17 cellular contexts compared by ENCODE assay signal in the genomic region with DNA sequence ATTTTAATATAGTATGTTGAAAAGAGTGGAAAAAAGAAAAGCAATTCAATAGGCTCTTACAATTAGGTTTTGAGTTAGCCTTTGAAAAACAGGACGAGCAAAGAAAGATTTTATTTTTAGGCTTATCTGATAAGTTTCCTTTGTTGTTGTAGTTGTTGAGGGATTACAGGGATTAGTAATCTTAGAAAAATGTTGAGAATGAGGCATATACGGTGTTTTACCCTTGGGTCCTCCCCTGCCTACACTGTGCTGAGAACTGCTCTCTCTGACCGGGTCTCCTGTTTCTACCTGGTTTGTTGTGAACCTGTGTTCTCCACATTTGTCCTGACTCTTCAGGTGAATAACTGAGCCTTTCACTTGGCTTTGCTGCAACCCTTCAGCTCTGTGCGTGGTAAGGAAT. TPM values are rescaled to one million over a fixed set of nuclear protein-coding genes. Genes with fewer than 3 reads are reported as not detected.
DNase-seq lines count a peak whose midpoint lies in the region; ATAC-seq and TF ChIP-seq lines count a peak whose summit lies in the region.
"Had no signal": no experiment of that assay in that cellular context is flagged by ENCODE, and none has a peak within 500 bp of the region (broad histone marks: within the 10 kb centered on the region; RNA-seq: fewer than 3 reads in every experiment).

No MANE protein-coding gene starts in this region.

- POLR2A ChIA-PET in PC-3 (lab: Charles Lee; ENCODE audit: unreplicated experiment) = no interaction called here

- 47 to 50% methylated on average over 4 of the region's 4 CpGs for WGBS in GM23248 (ENCODE audit: low coverage in 1 of 2, low lambda C conversion rate in 2 of 2, missing lambda C conversion rate in 2 of 2), 2 experiments
- WGBS in endodermal cell (ENCODE audit: insufficient coverage in 1 of 2, insufficient read length in 1 of 2), 2 experiments = 29 to 39% methylated on average over 3 to 4 of the region's 4 CpGs

- H3K27ac Mint-ChIP-seq in endodermal cell = peak overlapping the region; percentile 45
- H3K27ac Mint-ChIP-seq: nephron progenitor cell; T-helper 1 cell treated with Interleukin-12 subunit alpha and Interleukin-12 subunit beta and Interleukin-4 antibody, amounts not matched to agents 30 μg/mL and 1 μg/mL, for 36 hours had no signal

- H3K4me3 Mint-ChIP-seq in endodermal cell = no peak overlapping the region
- H3K4me3 Mint-ChIP-seq: nephron progenitor cell; T-helper 1 cell treated with Interleukin-12 subunit alpha and Interleukin-12 subunit beta and Interleukin-4 antibody, amounts not matched to agents 30 μg/mL and 1 μg/mL, for 36 hours had no signal

- ATAC-seq in PC-3 = no peak; the same call in 1 of the 2 replicates
- no peak for ATAC-seq in GM21390 (IDR thresholded peaks at IDR 0.05; ENCODE audit: unreplicated experiment)
- ATAC-seq in GM19463 (IDR thresholded peaks at IDR 0.05; ENCODE audit: unreplicated experiment) = no peak

- TF ChIP-seq CTCF in PC-3 (conservative IDR thresholded peaks at IDR 0.05; ENCODE audit: low read depth, low read length) (no peak), endodermal cell (conservative IDR thresholded peaks at IDR 0.05) (no peak), parathyroid adenoma (IDR thresholded peaks at IDR 0.05) (no peak)

- H3K79me2 ChIP-seq in GM23248 (ENCODE audit: insufficient read depth) (no peaks in the 10 kb centered on the region), PC-3 (ENCODE audit: low read length) (no peaks in the 10 kb centered on the region), parathyroid adenoma (no peaks in the 10 kb centered on the region)

- H3K36me3 ChIP-seq in GM23248 (ENCODE audit: low read depth) = no peaks in the 10 kb centered on the region
- no peaks in the 10 kb centered on the region for H3K36me3 ChIP-seq in PC-3 (ENCODE audit: low read depth, low read length)
- no peaks in the 10 kb centered on the region for H3K36me3 ChIP-seq in endodermal cell (ENCODE audit: control insufficient read depth, insufficient read depth, low read length)
- no peaks in the 10 kb centered on the region for H3K36me3 ChIP-seq in parathyroid adenoma (ENCODE audit: control insufficient read depth, insufficient read depth, low read length)

- DNase-seq in GM23248 = peak; percentile 31
- DNase-seq in PC-3 = peak; percentile 28
- DNase-seq in endodermal cell = peak; percentile 68
- no peak for DNase-seq in cortex of kidney (lab: John Stamatoyannopoulos, UW)
- DNase-seq: activated CD4-positive, alpha-beta T cell treated with anti-CD3 and anti-CD28 coated beads for 1 hour; activated naive CD4-positive, alpha-beta T cell treated with Interleukin-2 at 50 U/mL for 16 hours; effector CD4-positive, alpha-beta T cell; foreskin melanocyte; MV-4-11; nephron progenitor cell had no signal

- in situ Hi-C loops in GM23248 (cut with MboI) = no loop called here

- H3F3A ChIP-seq in GM23248 (ENCODE audit: insufficient read depth) = no peaks in the 10 kb centered on the region
- no peaks in the 10 kb centered on the region for H3F3A ChIP-seq in PC-3 (ENCODE audit: low read length, unreplicated experiment)

- H2AFZ ChIP-seq in GM23248 (0 out of 2 replicates have a peak overlapping the region, but pooled peaks have one; percentile 34), PC-3 (ENCODE audit: low read length) (no peak overlapping the region), parathyroid adenoma (peak overlapping the region; percentile 72)

- peaks cover 38% of the 10 kb centered on the region for H3K27me3 Mint-ChIP-seq in endodermal cell (ENCODE audit: insufficient read depth)

- peak overlapping the region; percentile 30; the same call in 1 of the 2 replicates for H3K4me3 ChIP-seq in GM23248
- no peak overlapping the region for H3K4me3 ChIP-seq in PC-3 (ENCODE audit: low read length)
- H3K4me3 ChIP-seq in endodermal cell (ENCODE audit: low read length) = peak overlapping the region; percentile 15
- no peak overlapping the region for H3K4me3 ChIP-seq in parathyroid adenoma (ENCODE audit: low read depth, low read length)

- CTCF ChIA-PET in PC-3 (lab: Charles Lee) = no interaction called here

- no peak overlapping the region for H3K27ac ChIP-seq in GM23248
- no peak overlapping the region for H3K27ac ChIP-seq in PC-3 (ENCODE audit: low read length)
- no peak overlapping the region for H3K27ac ChIP-seq in endodermal cell (ENCODE audit: low read depth, low read length)
- no peak overlapping the region for H3K27ac ChIP-seq in parathyroid adenoma
- H3K27ac ChIP-seq: RWPE1 had no signal

- H3K27me3 ChIP-seq in GM23248 (replicated peaks; ENCODE audit: insufficient read depth) (no peaks in the 10 kb centered on the region), PC-3 (ENCODE audit: low read length) (no peaks in the 10 kb centered on the region), endodermal cell (ENCODE audit: control insufficient read depth, insufficient read depth, low read length, poor library complexity, severe bottlenecking) (peaks cover 42% of the 10 kb centered on the region), parathyroid adenoma (ENCODE audit: control insufficient read depth, insufficient read depth, low read length) (no peaks in the 10 kb centered on the region)

- H3K4me1 ChIP-seq in GM23248 (ENCODE audit: insufficient read depth) (peaks cover 12% of the 10 kb centered on the region), PC-3 (ENCODE audit: insufficient read depth, low read length) (peaks cover 18% of the 10 kb centered on the region), endodermal cell (ENCODE audit: control insufficient read depth, insufficient read depth, low read length) (peaks cover 8% of the 10 kb centered on the region), parathyroid adenoma (peaks cover 15% of the 10 kb centered on the region)

- H4K20me1 ChIP-seq in GM23248 (ENCODE audit: insufficient read depth) (no peaks in the 10 kb centered on the region), PC-3 (ENCODE audit: low read length) (no peaks in the 10 kb centered on the region)

- no peaks in the 10 kb centered on the region for H3K9me2 ChIP-seq in GM23248 (ENCODE audit: insufficient read depth)
- no peaks in the 10 kb centered on the region for H3K9me2 ChIP-seq in PC-3 (replicated peaks; ENCODE audit: low read length)

- H3K9ac ChIP-seq in GM23248 (no peak overlapping the region), PC-3 (ENCODE audit: low read length) (no peak overlapping the region), endodermal cell (ENCODE audit: extremely low read depth, low read length, poor library complexity, severe bottlenecking) (no peak overlapping the region), parathyroid adenoma (no peak overlapping the region)

- H3K9me3 ChIP-seq in GM23248 (ENCODE audit: low read depth) (no peaks in the 10 kb centered on the region), PC-3 (ENCODE audit: low read length) (no peaks in the 10 kb centered on the region), endodermal cell (ENCODE audit: control insufficient read depth, low read length) (no peaks in the 10 kb centered on the region), parathyroid adenoma (ENCODE audit: control insufficient read depth, low read length) (no peaks in the 10 kb centered on the region)

- H3K4me1 Mint-ChIP-seq in endodermal cell = peaks cover 35% of the 10 kb centered on the region

- intact Hi-C loops in PC-3 (cut with micrococcal nuclease) = no loop called here

- peak overlapping the region; percentile 54 for H3K4me2 ChIP-seq in GM23248 (ENCODE audit: unreplicated experiment)
- no peak overlapping the region for H3K4me2 ChIP-seq in PC-3 (ENCODE audit: low read length)
- H3K4me2 ChIP-seq in parathyroid adenoma (ENCODE audit: low read length) = no peak overlapping the region

- no TSS peak for BruUV-seq in PC-3 (replicated peaks; lab: Mats Ljungman, UMichigan)

- no peaks in the 10 kb centered on the region for H3K9me3 Mint-ChIP-seq in endodermal cell
- H3K9me3 Mint-ChIP-seq: nephron progenitor cell; T-helper 1 cell treated with Interleukin-12 subunit alpha and Interleukin-12 subunit beta and Interleukin-4 antibody, amounts not matched to agents 30 μg/mL and 1 μg/mL, for 36 hours had no signal

- no peaks in the 10 kb centered on the region for H3K36me3 Mint-ChIP-seq in endodermal cell (ENCODE audit: low read depth)

RNA-seq across cellular contexts. Expression of a gene that starts 16.7 kb away (rescaled TPM):
- 1.4 TPM in 1 of 2 replicates, not detected in the other for total RNA-seq in GM23248 (2014; rRNA removed; shearing (Covaris generic))
- 0.30 TPM in 1 of 2 replicates, not detected in the other for polyA plus RNA-seq in GM23248 (2016; fragmentation: Nextera tagmentation; extraction: Ambion mirVana)
- not detected in 2 replicates for total RNA-seq in PC-3 (2014; rRNA removed)
- total RNA-seq in endodermal cell = not detected
- polyA plus RNA-seq in endodermal cell (2013, experiment 1 of 2) = not detected
- not detected for polyA plus RNA-seq in endodermal cell (2013, experiment 2 of 2)
- total RNA-seq: lung microvascular endothelial cell had no signal

RNA-seq across cellular contexts. Expression of a gene that starts 17.4 kb away (rescaled TPM):
- 8.2 and 9.8 TPM in 2 replicates for total RNA-seq in GM23248 (2014; rRNA removed; shearing (Covaris generic))
- 0.51 TPM in 2 replicates for polyA plus RNA-seq in GM23248 (2016; fragmentation: Nextera tagmentation; extraction: Ambion mirVana)
- not detected in 2 replicates for total RNA-seq in PC-3 (2014; rRNA removed)
- total RNA-seq in endodermal cell = under 1 TPM; 0.18 to 0.20 TPM
- 1.2 TPM for polyA plus RNA-seq in endodermal cell (2013, experiment 1 of 2)
- 0.91 TPM for polyA plus RNA-seq in endodermal cell (2013, experiment 2 of 2)

RNA-seq across cellular contexts. Expression of a gene that starts 24.8 kb away (rescaled TPM):
- not detected in 2 replicates for total RNA-seq in GM23248 (2014; rRNA removed; shearing (Covaris generic))
- not detected in 2 replicates for polyA plus RNA-seq in GM23248 (2016; fragmentation: Nextera tagmentation; extraction: Ambion mirVana)
- not detected in 2 replicates for total RNA-seq in PC-3 (2014; rRNA removed)
- not detected for total RNA-seq in endodermal cell
- polyA plus RNA-seq in endodermal cell (2013, experiment 1 of 2) = not detected
- polyA plus RNA-seq in endodermal cell (2013, experiment 2 of 2) = not detected
- total RNA-seq: lung microvascular endothelial cell had no signal
- polyA plus RNA-seq: BJ had no signal

RNA-seq across cellular contexts. Expression of a gene that starts 42.5 kb away (rescaled TPM):
- total RNA-seq in GM23248 (2014; rRNA removed; shearing (Covaris generic)) = 37.7 and 46.0 TPM in 2 replicates
- polyA plus RNA-seq in GM23248 (2016; fragmentation: Nextera tagmentation; extraction: Ambion mirVana) = 102 and 112 TPM in 2 replicates
- 18.4 and 24.6 TPM in 2 replicates for total RNA-seq in PC-3 (2014; rRNA removed)
- 10 to 100 TPM; 35.5 to 35.8 TPM for total RNA-seq in endodermal cell
- 46.8 TPM for polyA plus RNA-seq in endodermal cell (2013, experiment 1 of 2)
- polyA plus RNA-seq in endodermal cell (2013, experiment 2 of 2) = 54.9 TPM

Comparison
In these comparisons a context has a peak if more than half of its experiments do, and no peak if none do; other contexts are left out.
1. H3K4me3 ChIP-seq: peak in GM23248 (single experiment) and endodermal cell (single experiment); none in PC-3 (single experiment) and parathyroid adenoma (single experiment).